ENCODE assay signal across 8 cellular contexts in genomic region chr5:131747180-131748105, GRCh38.
A peak's percentile ranks its signal among the peaks of the same experiment; 100 is the strongest.
DNase-seq lines count a peak whose midpoint lies in the region; ATAC-seq lines count a peak whose summit lies in the region.

No MANE protein-coding gene starts in this region.

- peak; percentile 77 for ATAC-seq in GM19463 (IDR thresholded peaks at IDR 0.05; ENCODE audit: unreplicated experiment)
- peak; percentile 68 for ATAC-seq in HG03575 (IDR thresholded peaks at IDR 0.05; ENCODE audit: extremely low read depth, insufficient number of reproducible peaks, low FRiP score, unreplicated experiment)

- DNase-seq in AML-193 (lab: John Stamatoyannopoulos, UW) (peak; percentile 71 to 76), astrocyte of the hippocampus (ENCODE audit: low read depth, low spot score) (peak; percentile 22), globus pallidus (ENCODE audit: low spot score) (no peak), NCI-H146 (lab: John Stamatoyannopoulos, UW) (no peak), hippocampal formation (lab: John Stamatoyannopoulos, UW) (no peak)
- no peak for DNase-seq in central memory CD4-positive, alpha-beta T cell

Comparison
In these comparisons a context has a peak if more than half of its experiments do, and no peak if none do; other contexts are left out.
1. DNase-seq: peak in AML-193 (2 of 2) and astrocyte of the hippocampus (single experiment); none in globus pallidus (single experiment), NCI-H146 (single experiment), hippocampal formation (0 of 2) and central memory CD4-positive, alpha-beta T cell (single experiment).